8 cellular contexts compared by ENCODE assay signal in the genomic region with DNA sequence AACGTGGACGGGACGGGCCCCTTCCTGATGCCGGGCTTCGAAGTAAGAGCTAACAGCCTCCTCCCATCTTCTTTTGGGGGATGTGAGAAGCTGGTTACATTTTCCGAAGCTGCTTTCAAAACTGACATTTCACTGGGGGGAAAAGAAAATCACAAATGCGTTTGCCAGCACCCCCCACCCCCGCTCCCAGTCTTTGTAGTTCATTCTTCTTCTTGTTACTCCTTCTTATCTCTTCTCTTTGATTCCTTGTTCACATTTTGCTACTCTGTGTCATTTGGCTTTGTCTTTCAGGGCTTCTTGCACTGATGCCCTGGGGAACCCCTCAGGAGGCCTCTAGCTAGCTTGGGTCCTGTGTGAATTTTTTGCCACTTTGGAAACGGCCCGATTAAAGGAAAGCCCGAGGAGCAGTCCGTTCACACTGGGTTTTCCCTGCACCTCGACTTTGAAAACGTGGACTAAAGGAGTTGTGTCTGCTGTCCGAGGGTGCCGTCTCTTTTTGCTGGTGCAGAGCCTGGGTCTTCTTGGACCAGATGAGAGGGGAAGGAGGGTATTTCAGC. TPM values are rescaled to one million over a fixed set of nuclear protein-coding genes. Genes with fewer than 3 reads are reported as not detected.
DNase-seq lines count a peak whose midpoint lies in the region; ATAC-seq, FAIRE-seq and TF ChIP-seq lines count a peak whose summit lies in the region.

No MANE protein-coding gene starts in this region.

- no peak overlapping the region for H4K91ac ChIP-seq in mesenchymal stem cell (ENCODE audit: low read length)

- intact Hi-C loops in heart right ventricle (cut with DNase I), result loop anchor here in 5 of 10 donors (5.0 to 10.0 kb wide), 2 partner anchors 52 to 55 kb away; partner anchors contain the start of genes TIMM29 (in 5 of the 5) and YIPF2 (in 5 of the 5)
- intact Hi-C loops in Right ventricle myocardium superior (cut with DNase I), result no loop called here

- H3K18ac ChIP-seq in mesenchymal stem cell (ENCODE audit: low read depth in 1 of 2, low read length in 2 of 2), result peak overlapping the region in 1 of 2 experiments; percentile 100

- FAIRE-seq in RCC 7860 (lab: Jason Lieb, UNC), result no peak

- H3K27ac ChIP-seq in heart right ventricle, result peak overlapping the region in 9 of 10 donors; percentile 52 to 90 (median 80)
- H3K27ac ChIP-seq in mesenchymal stem cell (ENCODE audit: low read length, poor library complexity, severe bottlenecking), result peak overlapping the region; percentile 25

- no peak overlapping the region for H2BK5ac ChIP-seq in mesenchymal stem cell (ENCODE audit: low read depth, low read length, poor library complexity, severe bottlenecking)

- no peaks in the 10 kb centered on the region for H3K9me3 Mint-ChIP-seq in activated naive CD8-positive, alpha-beta T cell treated with anti-CD3 and anti-CD28 coated beads, Interleukin-2, amount 50 U/mL, for 24 hours
- no peaks in the 10 kb centered on the region for H3K9me3 Mint-ChIP-seq in type B pancreatic cell

- peak overlapping the region; percentile 93 for H4K8ac ChIP-seq in mesenchymal stem cell (ENCODE audit: low read length)

- peak overlapping the region in 1 of 2 experiments; percentile 100 for H3K14ac ChIP-seq in mesenchymal stem cell (ENCODE audit: low read length in 2 of 2)

- no peak overlapping the region for H2AK5ac ChIP-seq in mesenchymal stem cell (ENCODE audit: low read length, severe bottlenecking)

- peak overlapping the region; percentile 90 for H3K9ac ChIP-seq in mesenchymal stem cell (ENCODE audit: low read length)

- H3K27ac Mint-ChIP-seq in activated naive CD8-positive, alpha-beta T cell treated with anti-CD3 and anti-CD28 coated beads, Interleukin-2, amount 50 U/mL, for 24 hours, result peak overlapping the region; percentile 79
- peak overlapping the region; percentile 86 for H3K27ac Mint-ChIP-seq in type B pancreatic cell

- no peak overlapping the region for H2BK15ac ChIP-seq in mesenchymal stem cell (ENCODE audit: low read depth, poor library complexity, severe bottlenecking)

- no peak overlapping the region for H3K23ac ChIP-seq in mesenchymal stem cell (ENCODE audit: low read length in 2 of 2)

- no peaks in the 10 kb centered on the region for H3K9me3 ChIP-seq in heart right ventricle
- H3K9me3 ChIP-seq in mesenchymal stem cell (ENCODE audit: control insufficient read depth, low read length), result no peaks in the 10 kb centered on the region

- H3K4me1 ChIP-seq in heart right ventricle (peaks cover 8 to 70% (median 37%) of the 10 kb centered on the region in 9 donors), mesenchymal stem cell (ENCODE audit: control insufficient read depth, insufficient read depth, low read depth, low read length) (peaks cover 9% of the 10 kb centered on the region)

- DNase-seq in heart right ventricle (no peak), Right ventricle myocardium superior (no peak), mesenchymal stem cell (no peak), type B pancreatic cell (ENCODE audit: extremely low spot score, unreplicated experiment) (no peak), RCC 7860 (ENCODE audit: low spot score) (no peak), Kasumi-1 (lab: John Stamatoyannopoulos, UW) (no peak)
- DNase-seq in activated naive CD8-positive, alpha-beta T cell treated with anti-CD3 and anti-CD28 coated beads, Interleukin-2, amount 50 U/mL, for 24 hours, result no peak

- no peaks in the 10 kb centered on the region for H3K27me3 Mint-ChIP-seq in activated naive CD8-positive, alpha-beta T cell treated with anti-CD3 and anti-CD28 coated beads, Interleukin-2, amount 50 U/mL, for 24 hours
- no peaks in the 10 kb centered on the region for H3K27me3 Mint-ChIP-seq in type B pancreatic cell

- ATAC-seq in heart right ventricle (no peak), Right ventricle myocardium superior (ENCODE audit: poor library complexity) (no peak), GM19328 (IDR thresholded peaks at IDR 0.05; ENCODE audit: unreplicated experiment) (no peak)
- ATAC-seq in activated naive CD8-positive, alpha-beta T cell treated with anti-CD3 and anti-CD28 coated beads, Interleukin-2, amount 50 U/mL, for 24 hours, result no peak

- 16% methylated on average over 16 of the region's 16 CpGs for WGBS in heart right ventricle, 2 donors
- 8% methylated on average over 13 of the region's 16 CpGs for WGBS in mesenchymal stem cell

- no peak for TF ChIP-seq CTCF in heart right ventricle (IDR thresholded peaks at IDR 0.05)
- TF ChIP-seq CTCF in type B pancreatic cell (conservative IDR thresholded peaks at IDR 0.05), result peak; percentile 12

- peaks cover 46% of the 10 kb centered on the region for H3K4me1 Mint-ChIP-seq in activated naive CD8-positive, alpha-beta T cell treated with anti-CD3 and anti-CD28 coated beads, Interleukin-2, amount 50 U/mL, for 24 hours
- H3K4me1 Mint-ChIP-seq in type B pancreatic cell (ENCODE audit: unreplicated experiment), result peaks cover 14% of the 10 kb centered on the region

- peak overlapping the region; percentile 55 to 99 (median 70) for H3K4me3 ChIP-seq in heart right ventricle
- peak overlapping the region; percentile 86 to 97 for H3K4me3 ChIP-seq in mesenchymal stem cell (ENCODE audit: insufficient read depth in 1 of 2, low read depth in 1 of 2, low read length in 2 of 2)

- H3K4me3 Mint-ChIP-seq in activated naive CD8-positive, alpha-beta T cell treated with anti-CD3 and anti-CD28 coated beads, Interleukin-2, amount 50 U/mL, for 24 hours, result peak overlapping the region; percentile 80
- peak overlapping the region; percentile 93 for H3K4me3 Mint-ChIP-seq in type B pancreatic cell

- peaks cover 0 to 4% (median 0%) of the 10 kb centered on the region in 9 donors for H3K36me3 ChIP-seq in heart right ventricle
- H3K36me3 ChIP-seq in mesenchymal stem cell (ENCODE audit: control insufficient read depth in 1 of 2, insufficient read depth in 2 of 2, low read depth in 1 of 2, low read length in 2 of 2), result peaks cover 0 to 4% of the 10 kb centered on the region in 2 experiments

- peak overlapping the region; percentile 10 for H2AFZ ChIP-seq in mesenchymal stem cell (ENCODE audit: low read depth, low read length)

- peak overlapping the region in 1 of 2 experiments; percentile 98 for H3K4ac ChIP-seq in mesenchymal stem cell (ENCODE audit: low read depth in 1 of 2, low read length in 2 of 2)

- peaks cover 15% of the 10 kb centered on the region for H3K79me1 ChIP-seq in mesenchymal stem cell (replicated peaks; ENCODE audit: low read length, poor library complexity, severe bottlenecking)

- peak overlapping the region in 1 of 2 experiments; percentile 34 for H2BK12ac ChIP-seq in mesenchymal stem cell (ENCODE audit: low read length in 2 of 2)

- H2BK120ac ChIP-seq in mesenchymal stem cell (ENCODE audit: low read depth, low read length), result no peak overlapping the region

- H3K4me2 ChIP-seq in mesenchymal stem cell (ENCODE audit: low read length, poor library complexity, severe bottlenecking), result peak overlapping the region; percentile 92

- H3K27me3 ChIP-seq in heart right ventricle (no peaks in the 10 kb centered on the region), mesenchymal stem cell (ENCODE audit: control insufficient read depth in 1 of 2, insufficient read depth in 1 of 2, low read length in 2 of 2) (no peaks in the 10 kb centered on the region)

- peaks cover 4% of the 10 kb centered on the region for H3K36me3 Mint-ChIP-seq in activated naive CD8-positive, alpha-beta T cell treated with anti-CD3 and anti-CD28 coated beads, Interleukin-2, amount 50 U/mL, for 24 hours (ENCODE audit: low read depth)
- H3K36me3 Mint-ChIP-seq in type B pancreatic cell, result no peaks in the 10 kb centered on the region

RNA-seq across cellular contexts. Expression of gene CARM1, which starts 1.3 kb away (rescaled TPM):
- 10 to 100 TPM; 25.8 to 45.4 (median 28.8) TPM for total RNA-seq in heart right ventricle
- 10 to 100 TPM; 26.2 to 27.4 TPM for polyA plus RNA-seq in heart right ventricle
- 29.9 TPM for total RNA-seq in Right ventricle myocardium superior
- polyA plus RNA-seq in mesenchymal stem cell (2013, experiment 1 of 2), result 83.5 TPM
- polyA plus RNA-seq in mesenchymal stem cell (2013, experiment 2 of 2), result 82.1 TPM
- 81.9 and 104 TPM in 2 replicates for total RNA-seq in type B pancreatic cell (ENCODE audit: low replicate concordance)

RNA-seq across cellular contexts. Expression of gene C19orf38, which starts 24.4 kb away (rescaled TPM):
- 1 to 10 TPM in 3 of 10 donors, under 1 TPM in 6, not detected in 1; 0.27 to 4.0 (median 0.61) TPM for total RNA-seq in heart right ventricle
- 1 to 10 TPM in 1 of 2 donors, under 1 TPM in 1; 0.66 to 1.3 TPM for polyA plus RNA-seq in heart right ventricle
- total RNA-seq in Right ventricle myocardium superior, result 0.59 TPM
- polyA plus RNA-seq in mesenchymal stem cell (2013, experiment 1 of 2), result not detected
- polyA plus RNA-seq in mesenchymal stem cell (2013, experiment 2 of 2), result not detected
- 0.45 and 1.1 TPM in 2 replicates for total RNA-seq in type B pancreatic cell (ENCODE audit: low replicate concordance)

RNA-seq across cellular contexts. Expression of gene TMED1, which starts 36.6 kb away (rescaled TPM):
- total RNA-seq in heart right ventricle (10 to 100 TPM; 25.9 to 38.6 (median 32.9) TPM), Right ventricle myocardium superior (30.8 TPM), type B pancreatic cell (ENCODE audit: low replicate concordance) (23.0 and 30.9 TPM in 2 replicates)
- 10 to 100 TPM; 40.4 to 88.6 TPM for polyA plus RNA-seq in heart right ventricle
- polyA plus RNA-seq in mesenchymal stem cell (2013, experiment 1 of 2), result 28.5 TPM
- polyA plus RNA-seq in mesenchymal stem cell (2013, experiment 2 of 2), result 29.7 TPM

RNA-seq across cellular contexts. Expression of gene YIPF2, which starts 55.8 kb away (rescaled TPM):
- total RNA-seq in heart right ventricle (10 to 100 TPM; 13.7 to 26.0 (median 16.9) TPM), Right ventricle myocardium superior (13.7 TPM), type B pancreatic cell (ENCODE audit: low replicate concordance) (58.5 and 124 TPM in 2 replicates)
- 10 to 100 TPM; 25.2 to 36.7 TPM for polyA plus RNA-seq in heart right ventricle
- 51.4 TPM for polyA plus RNA-seq in mesenchymal stem cell (2013, experiment 1 of 2)
- polyA plus RNA-seq in mesenchymal stem cell (2013, experiment 2 of 2), result 51.4 TPM

RNA-seq across cellular contexts. Expression of gene TIMM29, which starts 56.0 kb away (rescaled TPM):
- total RNA-seq in heart right ventricle, result 10 to 100 TPM; 10.8 to 16.1 (median 14.5) TPM
- polyA plus RNA-seq in heart right ventricle, result 10 to 100 TPM; 15.6 to 17.3 TPM
- total RNA-seq in Right ventricle myocardium superior, result 11.8 TPM
- polyA plus RNA-seq in mesenchymal stem cell (2013, experiment 1 of 2), result 20.0 TPM
- polyA plus RNA-seq in mesenchymal stem cell (2013, experiment 2 of 2), result 22.7 TPM
- 31.8 and 33.7 TPM in 2 replicates for total RNA-seq in type B pancreatic cell (ENCODE audit: low replicate concordance)
